Comparison of ENCODE assay signal across 8 cellular contexts in genomic region chr20:46089076-46089337, GRCh38. TPM values are rescaled to one million over a fixed set of nuclear protein-coding genes. Genes with fewer than 3 reads are reported as not detected.
DNase-seq lines count a peak whose midpoint lies in the region; ATAC-seq and TF ChIP-seq lines count a peak whose summit lies in the region.

No MANE protein-coding gene starts in this region.

- no peaks in the 10 kb centered on the region for H3K9me3 ChIP-seq in neural cell (ENCODE audit: low read length)

- H3K36me3 ChIP-seq in neural cell (ENCODE audit: insufficient read depth, low read length), result no peaks in the 10 kb centered on the region

- no peak for TF ChIP-seq RAD21 in neural cell (conservative IDR thresholded peaks at IDR 0.05)

- peak overlapping the region; percentile 98 for H3K4me3 ChIP-seq in neural cell (ENCODE audit: low read length)

- peaks cover 14% of the 10 kb centered on the region for H3K36me3 Mint-ChIP-seq in effector memory CD8-positive, alpha-beta T cell (ENCODE audit: insufficient read depth)

- peak overlapping the region; percentile 43 for H2AFZ ChIP-seq in neural cell (ENCODE audit: low read depth, low read length)

- no peaks in the 10 kb centered on the region for H3K27me3 ChIP-seq in neural cell (ENCODE audit: insufficient read depth, low read depth, low read length)

- peaks cover 54% of the 10 kb centered on the region for H3K79me2 ChIP-seq in neural cell (replicated peaks; ENCODE audit: insufficient read depth, low read length)

- H3K27me3 Mint-ChIP-seq in effector memory CD8-positive, alpha-beta T cell, result no peaks in the 10 kb centered on the region

- peak overlapping the region; percentile 99 for H3K4me2 ChIP-seq in neural cell (ENCODE audit: low read length)

- H3K27ac ChIP-seq in neural cell (ENCODE audit: low read length), result peak overlapping the region; percentile 94

- DNase-seq in DMS 273 (lab: John Stamatoyannopoulos, UW; ENCODE audit: unreplicated experiment) (peak; percentile 79), DMS 273 treated with DMSO at 0.1 percent for 48 hours (lab: John Stamatoyannopoulos, UW) (no peak), NCI-H128 (lab: John Stamatoyannopoulos, UW; ENCODE audit: unreplicated experiment) (peak; percentile 3), LoVo (ENCODE audit: low spot score) (no peak), GM10266 (ENCODE audit: extremely low spot score) (no peak)
- DNase-seq in effector memory CD8-positive, alpha-beta T cell, result no peak

- H3K9me3 Mint-ChIP-seq in effector memory CD8-positive, alpha-beta T cell, result no peaks in the 10 kb centered on the region

- peak overlapping the region; percentile 86 to 91 for H3K4me3 Mint-ChIP-seq in effector memory CD8-positive, alpha-beta T cell

- no peaks in the 10 kb centered on the region for H3F3A ChIP-seq in neural cell (ENCODE audit: insufficient read depth, low read length, poor library complexity, severe bottlenecking)

- H3K9ac ChIP-seq in neural cell (ENCODE audit: low read length), result peak overlapping the region; percentile 97

- peaks cover 25 to 56% of the 10 kb centered on the region in 2 donors for H3K4me1 Mint-ChIP-seq in effector memory CD8-positive, alpha-beta T cell (ENCODE audit: low read depth in 2 of 2)

- H3K9me2 ChIP-seq in neural cell (ENCODE audit: insufficient read depth, low read length), result no peaks in the 10 kb centered on the region

- TF ChIP-seq CTCF in neural cell (IDR thresholded peaks at IDR 0.05; ENCODE audit: poor library complexity, severe bottlenecking), result no peak
- TF ChIP-seq CTCF in GM10266 (IDR thresholded peaks at IDR 0.05; ENCODE audit: control insufficient read depth, insufficient read depth, low read depth, missing control alignments), result no peak

- TF ChIP-seq EP300 in neural cell (conservative IDR thresholded peaks at IDR 0.05; ENCODE audit: poor library complexity, severe bottlenecking), result no peak

- no peak for ATAC-seq in effector memory CD8-positive, alpha-beta T cell (replicated peaks)
- ATAC-seq in HG03520 (IDR thresholded peaks at IDR 0.05; ENCODE audit: unreplicated experiment), result no peak

- H4K20me1 ChIP-seq in neural cell (ENCODE audit: insufficient read depth), result peaks cover 25% of the 10 kb centered on the region

- peak overlapping the region; percentile 92 to 95 for H3K27ac Mint-ChIP-seq in effector memory CD8-positive, alpha-beta T cell

TF ChIP-seq in neural cell, 6 proteins besides CTCF, POLR2A, EP300 and RAD21:
- TF ChIP-seq, protein P1, sequence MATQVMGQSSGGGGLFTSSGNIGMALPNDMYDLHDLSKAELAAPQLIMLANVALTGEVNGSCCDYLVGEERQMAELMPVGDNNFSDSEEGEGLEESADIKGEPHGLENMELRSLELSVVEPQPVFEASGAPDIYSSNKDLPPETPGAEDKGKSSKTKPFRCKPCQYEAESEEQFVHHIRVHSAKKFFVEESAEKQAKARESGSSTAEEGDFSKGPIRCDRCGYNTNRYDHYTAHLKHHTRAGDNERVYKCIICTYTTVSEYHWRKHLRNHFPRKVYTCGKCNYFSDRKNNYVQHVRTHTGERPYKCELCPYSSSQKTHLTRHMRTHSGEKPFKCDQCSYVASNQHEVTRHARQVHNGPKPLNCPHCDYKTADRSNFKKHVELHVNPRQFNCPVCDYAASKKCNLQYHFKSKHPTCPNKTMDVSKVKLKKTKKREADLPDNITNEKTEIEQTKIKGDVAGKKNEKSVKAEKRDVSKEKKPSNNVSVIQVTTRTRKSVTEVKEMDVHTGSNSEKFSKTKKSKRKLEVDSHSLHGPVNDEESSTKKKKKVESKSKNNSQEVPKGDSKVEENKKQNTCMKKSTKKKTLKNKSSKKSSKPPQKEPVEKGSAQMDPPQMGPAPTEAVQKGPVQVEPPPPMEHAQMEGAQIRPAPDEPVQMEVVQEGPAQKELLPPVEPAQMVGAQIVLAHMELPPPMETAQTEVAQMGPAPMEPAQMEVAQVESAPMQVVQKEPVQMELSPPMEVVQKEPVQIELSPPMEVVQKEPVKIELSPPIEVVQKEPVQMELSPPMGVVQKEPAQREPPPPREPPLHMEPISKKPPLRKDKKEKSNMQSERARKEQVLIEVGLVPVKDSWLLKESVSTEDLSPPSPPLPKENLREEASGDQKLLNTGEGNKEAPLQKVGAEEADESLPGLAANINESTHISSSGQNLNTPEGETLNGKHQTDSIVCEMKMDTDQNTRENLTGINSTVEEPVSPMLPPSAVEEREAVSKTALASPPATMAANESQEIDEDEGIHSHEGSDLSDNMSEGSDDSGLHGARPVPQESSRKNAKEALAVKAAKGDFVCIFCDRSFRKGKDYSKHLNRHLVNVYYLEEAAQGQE (IDR thresholded peaks at IDR 0.05; ENCODE audit: borderline replicate concordance), result no peak
- no peak for TF ChIP-seq MXI1 (conservative IDR thresholded peaks at IDR 0.05; ENCODE audit: poor library complexity, severe bottlenecking)
- no peak for TF ChIP-seq POLR2AphosphoS5 (IDR thresholded peaks at IDR 0.05)
- TF ChIP-seq EZH2 (IDR thresholded peaks at IDR 0.05; ENCODE audit: borderline replicate concordance, insufficient read depth, low read length, poor library complexity, severe bottlenecking), result no peak
- TF ChIP-seq SMC3 (conservative IDR thresholded peaks at IDR 0.05; ENCODE audit: poor library complexity), result no peak
- no peak for TF ChIP-seq TAF1 (IDR thresholded peaks at IDR 0.05; ENCODE audit: low read depth)
TF ChIP-seq in neural cell: peak in this region for 0.

RNA-seq across cellular contexts. Expression of gene NCOA5, which starts 0.8 kb away (rescaled TPM):
- polyA plus RNA-seq in neural cell, result 23.0 and 29.9 TPM in 2 replicates
- 41.3 and 41.4 TPM in 2 replicates for polyA minus RNA-seq in neural cell

RNA-seq across cellular contexts. Expression of gene CD40, which starts 29.1 kb away (rescaled TPM):
- not detected in 2 replicates for polyA plus RNA-seq in neural cell
- not detected in 2 replicates for polyA minus RNA-seq in neural cell

RNA-seq across cellular contexts. Expression of gene SLC12A5, which starts 60.0 kb away (rescaled TPM):
- 53.1 and 74.4 TPM in 2 replicates for polyA plus RNA-seq in neural cell
- polyA minus RNA-seq in neural cell, result 68.2 and 69.4 TPM in 2 replicates

Comparison
In these comparisons a context has a peak if more than half of its experiments do, and no peak if none do; other contexts are left out.
1. DNase-seq: peak in DMS 273 (single experiment) and NCI-H128 (single experiment); none in DMS 273 treated with DMSO at 0.1 percent for 48 hours (single experiment), effector memory CD8-positive, alpha-beta T cell (0 of 3), LoVo (single experiment) and GM10266 (single experiment).